8 cellular contexts compared by ENCODE assay signal in the genomic region with DNA sequence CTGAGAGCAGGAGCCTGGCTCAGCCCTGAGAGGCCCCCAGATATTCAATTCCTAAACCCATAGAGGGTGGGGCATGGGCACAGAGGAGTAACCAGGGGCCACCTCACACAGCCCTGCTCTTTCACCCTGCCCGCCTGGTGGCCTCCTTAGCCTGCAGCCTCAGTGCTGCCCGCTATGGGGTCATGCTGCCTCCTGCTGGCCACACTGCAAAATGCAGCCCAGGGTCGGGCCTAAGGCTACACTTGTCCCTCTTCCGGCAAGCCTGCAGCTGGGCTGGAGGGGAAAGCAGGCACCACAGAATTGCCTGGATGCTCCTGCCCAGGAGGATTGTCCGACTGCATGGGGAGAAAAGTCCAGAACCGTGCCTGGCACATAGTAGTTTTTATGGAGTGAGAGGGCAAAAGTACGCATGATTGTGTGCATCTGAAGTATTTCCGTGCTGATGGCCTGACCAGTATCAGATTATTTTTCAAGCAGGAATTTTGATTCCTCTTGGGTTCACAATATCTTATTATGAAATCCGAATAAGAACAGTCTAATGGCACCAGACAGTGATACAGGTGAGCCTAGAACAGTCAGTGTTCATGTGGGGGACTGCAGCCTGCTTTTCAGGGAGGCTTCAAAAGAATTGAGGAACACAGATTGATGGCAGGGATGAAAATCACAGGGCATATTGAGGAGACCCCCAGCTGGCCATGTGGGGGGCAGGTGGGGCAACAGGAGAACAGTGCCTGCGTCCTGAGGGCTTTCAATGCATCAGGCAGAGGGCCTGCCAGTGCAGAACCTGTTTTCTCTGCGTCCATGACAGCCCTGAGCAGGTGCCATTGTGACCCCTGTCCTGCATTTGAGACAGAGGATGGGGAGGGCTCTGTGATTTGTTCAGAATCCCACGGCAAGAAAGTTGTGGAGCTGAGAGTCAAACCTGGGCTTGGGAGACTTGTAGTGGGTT. TPM values are rescaled to one million over a fixed set of nuclear protein-coding genes. Genes with fewer than 3 reads are reported as not detected.
DNase-seq lines count a peak whose midpoint lies in the region; ATAC-seq and TF ChIP-seq lines count a peak whose summit lies in the region.

No MANE protein-coding gene starts in this region.

- TF ChIP-seq CTCF in HFF-Myc (IDR thresholded peaks at IDR 0.05; ENCODE audit: low read depth, low read length, missing control alignments) = peak; percentile 82
- TF ChIP-seq CTCF in PC-3 (conservative IDR thresholded peaks at IDR 0.05; ENCODE audit: low read depth, low read length) = peak; percentile 69
- TF ChIP-seq CTCF in foreskin fibroblast (IDR thresholded peaks at IDR 0.05; ENCODE audit: low read depth, low read length) = peak; percentile 76
- TF ChIP-seq CTCF in omental fat pad (IDR thresholded peaks at IDR 0.05) = peak in 1 of 3 donors; percentile 67
- TF ChIP-seq CTCF in thyroid gland (IDR thresholded peaks at IDR 0.05) = peak; percentile 48 to 94 (median 84)

- no peak overlapping the region for H2AFZ ChIP-seq in PC-3 (ENCODE audit: low read length)

- H3K9me2 ChIP-seq in PC-3 (replicated peaks; ENCODE audit: low read length) = no peaks in the 10 kb centered on the region

- WGBS in thyroid gland, 2 donors = 66 to 67% methylated on average over 8 to 11 of the region's 12 CpGs

- H3K9me3 ChIP-seq in PC-3 (ENCODE audit: low read length) (no peaks in the 10 kb centered on the region), thyroid gland (no peaks in the 10 kb centered on the region)

- POLR2A ChIA-PET in PC-3 (lab: Charles Lee; ENCODE audit: unreplicated experiment) = no interaction called here

- H3K4me3 ChIP-seq in HFF-Myc (replicated peaks; ENCODE audit: low read depth, low read length) = no peak overlapping the region
- H3K4me3 ChIP-seq in PC-3 (ENCODE audit: low read length) = no peak overlapping the region
- H3K4me3 ChIP-seq in foreskin fibroblast (ENCODE audit: low read depth in 1 of 2, low read length in 2 of 2) = no peak overlapping the region
- H3K4me3 ChIP-seq in thyroid gland (replicated peaks in 1 of 3) = no peak overlapping the region

- intact Hi-C loops in PC-3 (cut with micrococcal nuclease) = loop anchor here (1.0 to 10.0 kb wide), 3 partner anchors 183 to 421 kb away; no protein-coding TSS in a partner anchor
- intact Hi-C loops in thyroid gland (cut with DNase I) = loop anchor here (2.0 to 5.0 kb wide), 2 partner anchors 185 to 403 kb away; no protein-coding TSS in a partner anchor

- CTCF ChIA-PET in PC-3 (lab: Charles Lee) = interaction anchor here (1.2 kb wide), 1 partner anchor 421 kb away, joined by 3 read pairs; no protein-coding TSS in a partner anchor

- H3K4me1 ChIP-seq in PC-3 (ENCODE audit: insufficient read depth, low read length) (no peaks in the 10 kb centered on the region), thyroid gland (peaks cover 22 to 42% of the 10 kb centered on the region in 2 donors)

- H3K4me2 ChIP-seq in PC-3 (ENCODE audit: low read length) = no peak overlapping the region

- no peak overlapping the region for H3K9ac ChIP-seq in PC-3 (ENCODE audit: low read length)

- BruUV-seq in PC-3 (replicated peaks; lab: Mats Ljungman, UMichigan) = no TSS peak

- H3K27me3 ChIP-seq in PC-3 (ENCODE audit: low read length) (no peaks in the 10 kb centered on the region), thyroid gland (no peaks in the 10 kb centered on the region)

- DNase-seq in ELF-1 (ENCODE audit: low read depth, low spot score) (peak; percentile 92), HFF-Myc (ENCODE audit: extremely low read depth, low read depth) (no peak), PC-3 (peak; percentile 81), activated T-helper 1 cell treated with Interleukin-2 at 50 U/mL for 16 hours (ENCODE audit: low read depth) (peak; percentile 67), foreskin fibroblast (peak; percentile 33 to 77), omental fat pad (ENCODE audit: low spot score) (peak; percentile 60), thyroid gland (peak; percentile 62 to 73)

- TF ChIP-seq POLR2A in thyroid gland (IDR thresholded peaks at IDR 0.05) = no peak

- no peaks in the 10 kb centered on the region for H3K79me2 ChIP-seq in PC-3 (ENCODE audit: low read length)

- no peaks in the 10 kb centered on the region for H4K20me1 ChIP-seq in PC-3 (ENCODE audit: low read length)

- no peaks in the 10 kb centered on the region for H3F3A ChIP-seq in PC-3 (ENCODE audit: low read length, unreplicated experiment)

- H3K36me3 ChIP-seq in PC-3 (ENCODE audit: low read depth, low read length) (no peaks in the 10 kb centered on the region), thyroid gland (no peaks in the 10 kb centered on the region)

- ATAC-seq in PC-3 = peak; percentile 86
- no peak for ATAC-seq in omental fat pad (ENCODE audit: low FRiP score)
- ATAC-seq in HG03469 (IDR thresholded peaks at IDR 0.05; ENCODE audit: unreplicated experiment) = no peak

- H3K27ac ChIP-seq in PC-3 (ENCODE audit: low read length) (no peak overlapping the region), thyroid gland (no peak overlapping the region)

RNA-seq across cellular contexts. Expression of a gene that starts 51.2 kb away (rescaled TPM):
- total RNA-seq in PC-3 (2014; rRNA removed) (8.6 and 14.4 TPM in 2 replicates), omental fat pad (not detected), thyroid gland (not detected)
